ENCODE assay signal across 1 cellular context in genomic region chr3:51998774-51999173, GRCh38.
TF ChIP-seq lines count a peak whose summit lies in the region.

No MANE protein-coding gene starts in this region.

TF ChIP-seq in H1, 55 proteins besides CTCF, POLR2A, EP300 and RAD21:
- no peak for TF ChIP-seq USF2 (IDR thresholded peaks at IDR 0.05; ENCODE audit: low read length)
- no peak for TF ChIP-seq RFX5 (IDR thresholded peaks at IDR 0.05; ENCODE audit: borderline replicate concordance, low read depth, low read length)
- TF ChIP-seq FOSL1 (IDR thresholded peaks at IDR 0.05; ENCODE audit: insufficient read depth, low read depth, low read length): no peak
